ENCODE assay signal across 1 cellular context in genomic region chr3:156674046-156674910, GRCh38.
TF ChIP-seq lines count a peak whose summit lies in the region.

TIPARP (plus strand) TSS chr3:156674590; CDS start chr3:156677698, 3,108 bp downstream.

TF ChIP-seq in GM12878, 131 proteins besides CTCF, POLR2A, EP300 and RAD21 (continued from another document and continues in another):
- no peak for TF ChIP-seq ZBTB4 (CRISPR knock-in tag; IDR thresholded peaks at IDR 0.05)
- peak; percentile 98 for TF ChIP-seq POLR2AphosphoS2 (IDR thresholded peaks at IDR 0.05; ENCODE audit: low read depth, low read length)
- TF ChIP-seq BRCA1 (IDR thresholded peaks at IDR 0.05; ENCODE audit: low read depth, low read length), result no peak
- peak; percentile 61 for TF ChIP-seq BCL11A (IDR thresholded peaks at IDR 0.05; ENCODE audit: low read depth, low read length)
- TF ChIP-seq CEBPZ (IDR thresholded peaks at IDR 0.05; ENCODE audit: low read depth, low read length), result no peak
- TF ChIP-seq ZBTB11 (CRISPR knock-in tag; IDR thresholded peaks at IDR 0.05), result no peak
- peak; percentile 91 for TF ChIP-seq ZNF207 (IDR thresholded peaks at IDR 0.05; ENCODE audit: borderline replicate concordance)
- TF ChIP-seq MTA2 (IDR thresholded peaks at IDR 0.05; ENCODE audit: low read depth), result peak; percentile 90
- TF ChIP-seq RUNX3 (IDR thresholded peaks at IDR 0.05; ENCODE audit: low read length), result peak; percentile 93
- TF ChIP-seq FOXK2 (IDR thresholded peaks at IDR 0.05), result no peak
- TF ChIP-seq HCFC1 (IDR thresholded peaks at IDR 0.05; ENCODE audit: low read length), result peak; percentile 30; the same call in 1 of the 2 replicates
- TF ChIP-seq RBBP5 (conservative IDR thresholded peaks at IDR 0.05), result no peak
- no peak for TF ChIP-seq WRNIP1 (IDR thresholded peaks at IDR 0.05; ENCODE audit: borderline replicate concordance, low read depth, low read length)
- peak; percentile 53; the same call in 1 of the 2 replicates for TF ChIP-seq ZNF24 (IDR thresholded peaks at IDR 0.05)
- no peak for TF ChIP-seq USF1 (IDR thresholded peaks at IDR 0.05; ENCODE audit: borderline replicate concordance, extremely low read length, insufficient read depth, low read depth, low read length)
- TF ChIP-seq ZZZ3 (IDR thresholded peaks at IDR 0.05; ENCODE audit: control insufficient read depth, insufficient read length, low read depth), result no peak
- peak; percentile 95; the same call in 1 of the 2 replicates for TF ChIP-seq SMARCA5 (IDR thresholded peaks at IDR 0.05)
- TF ChIP-seq FOXM1 (IDR thresholded peaks at IDR 0.05; ENCODE audit: low read depth, low read length), result peak; percentile 93
- TF ChIP-seq TCF12 (IDR thresholded peaks at IDR 0.05; ENCODE audit: low read depth, low read length), result peak; percentile 88
- TF ChIP-seq PKNOX1 (IDR thresholded peaks at IDR 0.05), result peak; percentile 85
- peak; percentile 78 for TF ChIP-seq NKRF (conservative IDR thresholded peaks at IDR 0.05)
- TF ChIP-seq PAX5 (IDR thresholded peaks at IDR 0.05; ENCODE audit: borderline replicate concordance, low read depth, low read length), result peak; percentile 65; the same call in 1 of the 2 replicates
- no peak for TF ChIP-seq ATF3 (IDR thresholded peaks at IDR 0.05; ENCODE audit: borderline replicate concordance, extremely low read depth, low read depth, low read length)
- peak; percentile 95 for TF ChIP-seq PML (IDR thresholded peaks at IDR 0.05; ENCODE audit: low read length)
- peak; percentile 68; the same call in 1 of the 2 replicates for TF ChIP-seq ATF2 (IDR thresholded peaks at IDR 0.05; ENCODE audit: low read length)
- TF ChIP-seq NR2C1 (IDR thresholded peaks at IDR 0.05), result no peak; the same call in 1 of the 2 replicates
- TF ChIP-seq SMAD5 (IDR thresholded peaks at IDR 0.05; ENCODE audit: low read depth), result peak; percentile 92
- peak; percentile 14; the same call in 1 of the 2 replicates for TF ChIP-seq RFX5 (IDR thresholded peaks at IDR 0.05; ENCODE audit: low read depth, low read length)
- TF ChIP-seq PAX8 (IDR thresholded peaks at IDR 0.05), result no peak
- no peak for TF ChIP-seq SMAD1 (IDR thresholded peaks at IDR 0.05; ENCODE audit: low read depth, partially characterized antibody)
- peak; percentile 68 for TF ChIP-seq MYC (IDR thresholded peaks at IDR 0.05; ENCODE audit: insufficient read depth, insufficient read length, insufficient replicate concordance, low read length, severe bottlenecking)
- no peak for TF ChIP-seq KDM1A (IDR thresholded peaks at IDR 0.05; ENCODE audit: borderline replicate concordance)
- TF ChIP-seq POU2F2 (IDR thresholded peaks at IDR 0.05; ENCODE audit: borderline replicate concordance, low read depth, low read length), result peak; percentile 94
- no peak for TF ChIP-seq RELA (IDR thresholded peaks at IDR 0.05; ENCODE audit: borderline replicate concordance, partially characterized antibody)
- no peak for TF ChIP-seq CBX3 (IDR thresholded peaks at IDR 0.05; ENCODE audit: borderline replicate concordance, low read depth)
- no peak for TF ChIP-seq IRF3 (IDR thresholded peaks at IDR 0.05)
- TF ChIP-seq PBX3 (IDR thresholded peaks at IDR 0.05; ENCODE audit: insufficient replicate concordance, low read depth, low read length), result peak; percentile 51
- TF ChIP-seq EZH2 (IDR thresholded peaks at IDR 0.05; ENCODE audit: borderline replicate concordance, control insufficient read depth, low read depth, low read length), result no peak
- TF ChIP-seq MYB (IDR thresholded peaks at IDR 0.05; ENCODE audit: borderline replicate concordance, low read depth, low read length), result peak; percentile 64; the same call in 1 of the 2 replicates
